ENCODE assay signal across 8 cellular contexts in the genomic region with DNA sequence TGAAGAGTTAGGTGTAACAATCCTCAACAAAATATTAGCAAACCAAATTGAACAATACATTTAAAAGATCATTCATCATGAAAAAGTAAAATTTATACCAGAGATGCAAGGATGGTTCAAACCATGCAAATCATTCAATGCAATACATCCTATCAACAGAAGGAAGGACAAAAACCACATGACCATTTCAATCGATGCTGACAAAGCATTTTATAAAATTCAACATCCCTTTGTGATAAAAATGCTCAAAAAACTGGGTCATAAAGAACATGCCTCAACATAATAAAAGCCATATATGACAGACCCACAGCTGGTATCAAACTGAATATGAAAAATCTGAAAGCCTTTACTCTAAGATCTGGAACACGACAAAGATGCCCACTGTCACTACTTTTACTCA.
"Had no signal": no experiment of that assay in that cellular context is flagged by ENCODE, and none has a peak within 500 bp of the region (broad histone marks: within the 10 kb centered on the region; RNA-seq: fewer than 3 reads in every experiment).

No MANE protein-coding gene starts in this region.

- H3K4me3 ChIP-seq: GM23338, HAP-1 had no signal

- H3K4me1 Mint-ChIP-seq: GM23338, IgD-negative memory B cell had no signal

- H3K36me3 Mint-ChIP-seq: IgD-negative memory B cell had no signal

- H3K4me2 ChIP-seq: GM23338 had no signal

- H3K9me3 ChIP-seq: HAP-1 had no signal

- DNase-seq: H7, HFFc6, KG1 had no signal

- ATAC-seq: GM23338, HCT116 had no signal

- H2AFZ ChIP-seq: GM23338 had no signal

- H3K36me3 ChIP-seq: HAP-1 had no signal

- H3K27ac ChIP-seq: HL-60 had no signal

- H3K4me1 ChIP-seq: HAP-1 had no signal

- H3K27ac Mint-ChIP-seq: GM23338, HFFc6, IgD-negative memory B cell had no signal

- H3K4me3 Mint-ChIP-seq: GM23338, HFFc6, IgD-negative memory B cell had no signal

- H3K27me3 Mint-ChIP-seq: IgD-negative memory B cell had no signal
